10 cellular contexts compared by ENCODE assay signal in the genomic region with DNA sequence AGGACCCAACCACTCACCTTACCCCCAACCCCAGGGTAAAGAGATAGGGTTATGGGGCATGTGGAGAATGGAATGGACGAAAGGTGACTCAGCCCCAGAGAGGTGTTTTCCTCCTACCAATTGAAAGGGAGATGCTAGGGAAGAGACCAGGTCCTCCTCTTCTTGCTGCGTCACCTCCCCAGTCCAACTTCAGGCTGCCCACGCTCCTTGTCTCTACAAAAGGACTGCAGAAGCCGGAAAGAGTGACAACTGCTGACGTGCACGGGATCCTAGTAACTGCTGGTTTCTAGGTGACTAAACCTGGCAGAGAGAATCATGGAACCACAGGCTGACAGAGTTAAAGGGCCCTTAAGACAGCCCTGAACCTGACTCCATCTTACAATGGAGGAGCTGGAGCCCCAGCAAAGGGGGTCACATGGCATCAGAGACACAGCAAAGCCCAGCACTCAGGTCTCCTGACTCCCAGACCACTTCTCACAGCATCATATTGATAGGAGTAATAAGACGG. TPM values are rescaled to one million over a fixed set of nuclear protein-coding genes. Genes with fewer than 3 reads are reported as not detected.
DNase-seq lines count a peak whose midpoint lies in the region; ATAC-seq, FAIRE-seq and TF ChIP-seq lines count a peak whose summit lies in the region.
"Had no signal": no experiment of that assay in that cellular context is flagged by ENCODE, and none has a peak within 500 bp of the region (broad histone marks: within the 10 kb centered on the region; RNA-seq: fewer than 3 reads in every experiment).

No MANE protein-coding gene starts in this region.

- WGBS in adipose tissue, 3 donors, result 63 to 78% (median 67%) methylated on average over 7 of the region's 7 CpGs

- H3K79me2 ChIP-seq in ACC112 (ENCODE audit: control insufficient read depth, insufficient read depth, low read length, unreplicated experiment) (no peaks in the 10 kb centered on the region), parathyroid adenoma (no peaks in the 10 kb centered on the region)

- ATAC-seq in left cardiac atrium, result peak in 1 of 2 donors; percentile 25

- intact Hi-C loops in left cardiac atrium (cut with DNase I), result no loop called here

- TF ChIP-seq CTCF in parathyroid adenoma (IDR thresholded peaks at IDR 0.05), result no peak

- DNase-seq in left cardiac atrium (peak; percentile 63), NCI-H1436 (lab: John Stamatoyannopoulos, UW) (no peak), RPMI8226 (no peak), NCI-H1048 (lab: John Stamatoyannopoulos, UW) (no peak), urothelium cell line (ENCODE audit: low spot score) (no peak)
- DNase-seq: central memory CD4-positive, alpha-beta T cell had no signal

- H3K36me3 ChIP-seq in ACC112 (ENCODE audit: insufficient read depth, low read length) (no peaks in the 10 kb centered on the region), parathyroid adenoma (ENCODE audit: control insufficient read depth, insufficient read depth, low read length) (no peaks in the 10 kb centered on the region)

- no peak overlapping the region for H3K9ac ChIP-seq in parathyroid adenoma
- H3K9ac ChIP-seq: BLaER1 had no signal

- H3K4me1 ChIP-seq in ACC112 (ENCODE audit: control insufficient read depth, insufficient read depth, low read length, unreplicated experiment), result peaks cover 43% of the 10 kb centered on the region
- H3K4me1 ChIP-seq in parathyroid adenoma, result peaks cover 14% of the 10 kb centered on the region

- no peaks in the 10 kb centered on the region for H3K9me3 ChIP-seq in parathyroid adenoma (ENCODE audit: control insufficient read depth, low read length)
- H3K9me3 ChIP-seq: BLaER1 had no signal

- H3K27me3 ChIP-seq in ACC112 (ENCODE audit: insufficient read depth, low read length), result no peaks in the 10 kb centered on the region
- no peaks in the 10 kb centered on the region for H3K27me3 ChIP-seq in parathyroid adenoma (ENCODE audit: control insufficient read depth, insufficient read depth, low read length)

- peak overlapping the region; percentile 14 for H3K4me2 ChIP-seq in parathyroid adenoma (ENCODE audit: low read length)

- FAIRE-seq in urothelium cell line (lab: Jason Lieb, UNC), result no peak

- H3K4me3 ChIP-seq in ACC112 (ENCODE audit: low read depth, low read length) (no peak overlapping the region), parathyroid adenoma (ENCODE audit: low read depth, low read length) (no peak overlapping the region)
- H3K4me3 ChIP-seq: BLaER1 had no signal

- H3K27ac ChIP-seq in ACC112 (ENCODE audit: low read depth, low read length), result peak overlapping the region; percentile 78
- H3K27ac ChIP-seq in adipose tissue (ENCODE audit: low read depth, low read length), result peak overlapping the region; percentile 49
- peak overlapping the region; percentile 59 for H3K27ac ChIP-seq in parathyroid adenoma
- H3K27ac ChIP-seq: BLaER1 had no signal

- H2AFZ ChIP-seq in ACC112 (ENCODE audit: low read length, unreplicated experiment) (no peak overlapping the region), parathyroid adenoma (no peak overlapping the region)

RNA-seq across cellular contexts. Expression of gene GPX3, which starts 2.2 kb away (rescaled TPM):
- 1,000 to 10,000 TPM in 2 of 3 donors, 100 to 1,000 TPM in 1; 431 to 7,652 (median 5,613) TPM for polyA plus RNA-seq in adipose tissue
- total RNA-seq in left cardiac atrium, result 1,000 to 10,000 TPM; 1,172 to 1,220 TPM

RNA-seq across cellular contexts. Expression of gene TNIP1, which starts 58.3 kb away (rescaled TPM):
- 100 to 1,000 TPM in 1 of 3 donors, 10 to 100 TPM in 2; 62.7 to 264 (median 97.5) TPM for polyA plus RNA-seq in adipose tissue
- 100 to 1,000 TPM in 1 of 2 donors, 10 to 100 TPM in 1; 80.4 to 101 TPM for total RNA-seq in left cardiac atrium
